ENCODE assay signal across 16 cellular contexts in genomic region chr1:150262388-150263320, GRCh38. TPM values are rescaled to one million over a fixed set of nuclear protein-coding genes. Genes with fewer than 3 reads are reported as not detected.
A peak's percentile ranks its signal among the peaks of the same experiment; 100 is the strongest.
DNase-seq lines count a peak whose midpoint lies in the region; ATAC-seq and TF ChIP-seq lines count a peak whose summit lies in the region.
"Had no signal": no experiment of that assay in that cellular context is flagged by ENCODE, and none has a peak within 500 bp of the region (broad histone marks: within the 10 kb centered on the region; RNA-seq: fewer than 3 reads in every experiment).

No MANE protein-coding gene starts in this region.

- no peaks in the 10 kb centered on the region for H4K20me1 ChIP-seq in SK-N-SH (ENCODE audit: insufficient read depth)
- no peaks in the 10 kb centered on the region for H4K20me1 ChIP-seq in PC-3 (ENCODE audit: low read length)

- peaks cover 11% of the 10 kb centered on the region for H3K27me3 Mint-ChIP-seq in endothelial cell (ENCODE audit: unreplicated experiment)

- 77% methylated on average over 6 of the region's 6 CpGs for WGBS in SK-N-SH (ENCODE audit: low lambda C conversion rate)

- H3K4me1 Mint-ChIP-seq in endothelial cell (ENCODE audit: unreplicated experiment), result peaks cover 80% of the 10 kb centered on the region

- peaks cover 26 to 29% of the 10 kb centered on the region in 2 experiments for H3K36me3 ChIP-seq in SK-N-SH (replicated peaks in 1 of 2; ENCODE audit: control insufficient read depth in 1 of 2, insufficient read depth in 2 of 2, low read length in 1 of 2)
- H3K36me3 ChIP-seq in PC-3 (ENCODE audit: low read depth, low read length), result peaks cover 24% of the 10 kb centered on the region; the same call in 1 of the 2 replicates
- H3K36me3 ChIP-seq: uterus had no signal

- intact Hi-C loops in PC-3 (cut with micrococcal nuclease), result no loop called here

- DNase-seq in SK-N-SH (no peak), PC-3 (peak; percentile 89), endothelial cell (ENCODE audit: low spot score) (no peak), renal cortical epithelial cell (ENCODE audit: low read depth) (peak; percentile 43), GM10248 (ENCODE audit: extremely low spot score) (no peak), NCI-H526 (lab: John Stamatoyannopoulos, UW) (no peak)
- DNase-seq: CD8-positive, alpha-beta memory T cell; natural killer cell; right cardiac atrium; stimulated activated CD4-positive, alpha-beta T cell treated with anti-CD3 and anti-CD28 coated beads, Interleukin-4, amount 100 ng/mL, for 24 hours; T-helper 2 cell; uterus had no signal

- H3K9ac ChIP-seq in SK-N-SH (no peak overlapping the region), PC-3 (ENCODE audit: low read length) (peak overlapping the region; percentile 48)

- H3K4me1 ChIP-seq in SK-N-SH (ENCODE audit: control insufficient read depth in 1 of 2, insufficient read depth in 2 of 2, low read depth in 1 of 2, low read length in 1 of 2), result peaks cover 6 to 18% of the 10 kb centered on the region in 2 experiments; a peak in 2 of 4 replicates
- H3K4me1 ChIP-seq in PC-3 (ENCODE audit: insufficient read depth, low read length), result peaks cover 52% of the 10 kb centered on the region
- H3K4me1 ChIP-seq: uterus had no signal

- H3K9me3 Mint-ChIP-seq in endothelial cell (ENCODE audit: unreplicated experiment), result no peaks in the 10 kb centered on the region
- H3K9me3 Mint-ChIP-seq: natural killer cell had no signal

- H3F3A ChIP-seq in SK-N-SH (replicated peaks; ENCODE audit: insufficient read depth), result peaks cover 4% of the 10 kb centered on the region
- peaks cover 8% of the 10 kb centered on the region for H3F3A ChIP-seq in PC-3 (ENCODE audit: low read length, unreplicated experiment)

- TF ChIP-seq CTCF in SK-N-SH (IDR thresholded peaks at IDR 0.05) (no peak), PC-3 (conservative IDR thresholded peaks at IDR 0.05; ENCODE audit: low read depth, low read length) (peak; percentile 38), endothelial cell (IDR thresholded peaks at IDR 0.05; ENCODE audit: unreplicated experiment) (no peak), GM10248 (IDR thresholded peaks at IDR 0.05; ENCODE audit: control extremely low read depth, extremely low read depth, low read depth, missing control alignments) (no peak)

- H3K4me3 ChIP-seq in SK-N-SH (ENCODE audit: low read depth in 2 of 2, low read length in 1 of 2) (no peak overlapping the region), PC-3 (ENCODE audit: low read length) (peak overlapping the region; percentile 14; the same call in 1 of the 2 replicates)
- H3K4me3 ChIP-seq: A549, uterus had no signal

- no peak for TF ChIP-seq RAD21 in SK-N-SH (IDR thresholded peaks at IDR 0.05; ENCODE audit: low read length)

- TF ChIP-seq EP300 in SK-N-SH (IDR thresholded peaks at IDR 0.05; ENCODE audit: borderline replicate concordance in 1 of 2, low read depth in 1 of 2, low read length in 1 of 2), result no peak

- H3K9me2 ChIP-seq in SK-N-SH (no peaks in the 10 kb centered on the region), PC-3 (replicated peaks; ENCODE audit: low read length) (no peaks in the 10 kb centered on the region)

- POLR2A ChIA-PET in SK-N-SH (lab: Yijun Ruan, JAX), result no interaction called here
- POLR2A ChIA-PET in PC-3 (lab: Charles Lee; ENCODE audit: unreplicated experiment), result interaction anchor here (0.6 to 0.7 kb wide), 2 partner anchors 20 to 1278 kb away, joined by 3 to 4 read pairs; partner anchors contain the start of gene CIART
- POLR2A ChIA-PET in GM10248 (lab: Yijun Ruan, JAX), result interaction anchor here (0.6 kb wide), 1 partner anchor 161 kb away, joined by 4 read pairs; no protein-coding TSS in a partner anchor

- BruUV-seq in PC-3 (replicated peaks; lab: Mats Ljungman, UMichigan), result no TSS peak

- no peak overlapping the region for H2AFZ ChIP-seq in SK-N-SH (ENCODE audit: low read depth)
- H2AFZ ChIP-seq in PC-3 (ENCODE audit: low read length), result no peak overlapping the region

- H3K4me3 Mint-ChIP-seq in endothelial cell (ENCODE audit: unreplicated experiment), result peak overlapping the region; percentile 56
- H3K4me3 Mint-ChIP-seq: CD8-positive, alpha-beta memory T cell; natural killer cell had no signal

- H3K79me2 ChIP-seq in SK-N-SH (ENCODE audit: insufficient read depth) (peaks cover 15% of the 10 kb centered on the region), PC-3 (ENCODE audit: low read length) (peaks cover 20% of the 10 kb centered on the region)

- no peak overlapping the region for H3K27ac ChIP-seq in SK-N-SH (ENCODE audit: low read depth in 2 of 2, low read length in 1 of 2)
- H3K27ac ChIP-seq in PC-3 (ENCODE audit: low read length), result peak overlapping the region; percentile 87
- H3K27ac ChIP-seq: A549, uterus had no signal

- ATAC-seq in SK-N-SH treated with all-trans-retinoic acid at 6 μM for 48 hours (peak; percentile 2; the same call in 2 of the 3 replicates), PC-3 (peak; percentile 77), HG03457 (IDR thresholded peaks at IDR 0.05; ENCODE audit: unreplicated experiment) (no peak)
- ATAC-seq: natural killer cell, right cardiac atrium had no signal

- H3K27me3 ChIP-seq in SK-N-SH (ENCODE audit: insufficient read depth) (no peaks in the 10 kb centered on the region), PC-3 (ENCODE audit: low read length) (no peaks in the 10 kb centered on the region)
- H3K27me3 ChIP-seq: uterus had no signal

- CTCF ChIA-PET in SK-N-SH (lab: Yijun Ruan, JAX) (interaction anchor here (1.2 to 8.7 kb wide), 3 partner anchors 18 to 101 kb away, joined by 3 to 110 read pairs (median 3); partner anchors contain the start of genes CIART and RPRD2), PC-3 (lab: Charles Lee) (interaction anchor here (0.8 to 1.0 kb wide), 2 partner anchors 11 to 19 kb away, joined by 3 read pairs; no protein-coding TSS in a partner anchor), GM10248 (lab: Yijun Ruan, JAX) (interaction anchor here (1.0 to 9.7 kb wide), 6 partner anchors 9 to 733 kb away, joined by 3 to 93 read pairs (median 4); partner anchors contain the start of genes APH1A and C1orf54)

- peak overlapping the region; percentile 70 for H3K27ac Mint-ChIP-seq in endothelial cell (ENCODE audit: unreplicated experiment)
- H3K27ac Mint-ChIP-seq: natural killer cell had no signal

- peaks cover 38% of the 10 kb centered on the region for H3K36me3 Mint-ChIP-seq in endothelial cell (ENCODE audit: low read depth, unreplicated experiment)
- H3K36me3 Mint-ChIP-seq: natural killer cell had no signal

- H3K4me2 ChIP-seq in SK-N-SH (no peak overlapping the region), PC-3 (ENCODE audit: low read length) (peak overlapping the region; percentile 74)
- H3K4me2 ChIP-seq: A549 had no signal

- H3K9me3 ChIP-seq in SK-N-SH (no peaks in the 10 kb centered on the region), PC-3 (ENCODE audit: low read length) (no peaks in the 10 kb centered on the region)
- H3K9me3 ChIP-seq: A549, uterus had no signal

TF ChIP-seq in SK-N-SH treated with all-trans-retinoic acid at 6 μM for 48 hours, 23 proteins besides CTCF, POLR2A, EP300 and RAD21:
- TF ChIP-seq OSR1 (CRISPR knock-in tag; IDR thresholded peaks at IDR 0.05) (no peak), PPARA (CRISPR knock-in tag; IDR thresholded peaks at IDR 0.05; ENCODE audit: borderline replicate concordance) (no peak), ZNF8 (CRISPR knock-in tag; IDR thresholded peaks at IDR 0.05) (no peak), SNAI2 (CRISPR knock-in tag; IDR thresholded peaks at IDR 0.05) (no peak), ARNTL (CRISPR knock-in tag; IDR thresholded peaks at IDR 0.05; ENCODE audit: borderline replicate concordance, low read depth) (no peak)

TF ChIP-seq in SK-N-SH, 30 proteins besides CTCF, POLR2A, EP300 and RAD21:
- no peak for TF ChIP-seq USF2 (IDR thresholded peaks at IDR 0.05; ENCODE audit: borderline replicate concordance, low read depth, low read length)

RNA-seq across cellular contexts. Expression of gene CA14, which starts 5.1 kb away (rescaled TPM):
- 0.08 and 0.16 TPM in 2 replicates for polyA plus RNA-seq in SK-N-SH (2012; rRNA removed)
- polyA plus RNA-seq in SK-N-SH (2012; cell fraction: cytosol; rRNA removed), result 0.10 and 0.13 TPM in 2 replicates
- polyA plus RNA-seq in SK-N-SH (2012; cell fraction: nucleus; rRNA removed), result 0.07 and 0.15 TPM in 2 replicates
- total RNA-seq in PC-3 (2014; rRNA removed) (not detected in 2 replicates), endothelial cell (ENCODE audit: unreplicated experiment) (6.3 TPM), renal cortical epithelial cell (not detected in 2 replicates)
- total RNA-seq: CD8-positive, alpha-beta memory T cell; natural killer cell; NCI-H460 had no signal
- polyA plus RNA-seq: A549 had no signal

RNA-seq across cellular contexts. Expression of gene APH1A, which starts 6.2 kb away (rescaled TPM):
- 175 and 232 TPM in 2 replicates for polyA plus RNA-seq in SK-N-SH (2012; rRNA removed)
- 141 and 194 TPM in 2 replicates for polyA plus RNA-seq in SK-N-SH (2012; cell fraction: cytosol; rRNA removed)
- polyA plus RNA-seq in SK-N-SH (2012; cell fraction: nucleus; rRNA removed), result 83.8 and 134 TPM in 2 replicates
- total RNA-seq in PC-3 (2014; rRNA removed) (211 and 222 TPM in 2 replicates), endothelial cell (ENCODE audit: unreplicated experiment) (333 TPM), renal cortical epithelial cell (70.0 and 126 TPM in 2 replicates)

RNA-seq across cellular contexts. Expression of gene C1orf54, which starts 9.9 kb away (rescaled TPM):
- polyA plus RNA-seq in SK-N-SH (2012; rRNA removed), result 18.0 and 25.7 TPM in 2 replicates
- polyA plus RNA-seq in SK-N-SH (2012; cell fraction: cytosol; rRNA removed), result 25.4 and 34.1 TPM in 2 replicates
- 5.4 and 9.7 TPM in 2 replicates for polyA plus RNA-seq in SK-N-SH (2012; cell fraction: nucleus; rRNA removed)
- 0.98 TPM in 1 of 2 replicates, not detected in the other for total RNA-seq in PC-3 (2014; rRNA removed)
- 411 TPM for total RNA-seq in endothelial cell (ENCODE audit: unreplicated experiment)
- total RNA-seq in renal cortical epithelial cell, result 1.9 and 2.1 TPM in 2 replicates
- total RNA-seq: NCI-H460 had no signal

RNA-seq across cellular contexts. Expression of gene CIART, which starts 19.7 kb away (rescaled TPM):
- polyA plus RNA-seq in SK-N-SH (2012; rRNA removed), result 3.2 and 4.4 TPM in 2 replicates
- 1.6 and 2.3 TPM in 2 replicates for polyA plus RNA-seq in SK-N-SH (2012; cell fraction: cytosol; rRNA removed)
- 6.7 and 7.9 TPM in 2 replicates for polyA plus RNA-seq in SK-N-SH (2012; cell fraction: nucleus; rRNA removed)
- total RNA-seq in PC-3 (2014; rRNA removed) (19.0 and 27.0 TPM in 2 replicates), endothelial cell (ENCODE audit: unreplicated experiment) (9.1 TPM), renal cortical epithelial cell (2.4 and 3.6 TPM in 2 replicates)

RNA-seq across cellular contexts. Expression of gene ANP32E, which starts 26.7 kb away (rescaled TPM):
- 8.2 and 8.7 TPM in 2 replicates for polyA plus RNA-seq in SK-N-SH (2012; rRNA removed)
- polyA plus RNA-seq in SK-N-SH (2012; cell fraction: cytosol; rRNA removed), result 15.8 and 22.2 TPM in 2 replicates
- 0.87 and 2.7 TPM in 2 replicates for polyA plus RNA-seq in SK-N-SH (2012; cell fraction: nucleus; rRNA removed)
- total RNA-seq in PC-3 (2014; rRNA removed) (42.0 and 47.4 TPM in 2 replicates), endothelial cell (ENCODE audit: unreplicated experiment) (35.6 TPM), renal cortical epithelial cell (23.6 and 28.3 TPM in 2 replicates)

Comparison
In these comparisons a context has a peak if more than half of its experiments do, and no peak if none do; other contexts are left out.
1. DNase-seq: peak in PC-3 (single experiment) and renal cortical epithelial cell (single experiment); none in SK-N-SH (single experiment), endothelial cell (single experiment), GM10248 (single experiment) and NCI-H526 (0 of 2).
2. RNA of gene C1orf54, which starts 9.9 kb away (total RNA-seq): 411 TPM in endothelial cell (single experiment); 1.9 to 2.1 TPM in renal cortical epithelial cell and 0.98 TPM in PC-3; every median in the first group is over 100 times any median in the second.